8 cellular contexts compared by ENCODE assay signal in genomic region chr2:113603467-113604084, GRCh38. TPM values are rescaled to one million over a fixed set of nuclear protein-coding genes. Genes with fewer than 3 reads are reported as not detected.
DNase-seq lines count a peak whose midpoint lies in the region; ATAC-seq and TF ChIP-seq lines count a peak whose summit lies in the region.
"Not testable (repeated sequence)": the region's sequence is repeated elsewhere in the genome, so short reads cannot be mapped to it uniquely, and the experiment has no call there.

No MANE protein-coding gene starts in this region.

- not testable (repeated sequence) for H3F3A ChIP-seq in DOHH2 (ENCODE audit: control insufficient read depth, insufficient read depth)

- peak overlapping the region; percentile 59 for H3K27ac ChIP-seq in DOHH2 (ENCODE audit: low read depth, low read length)

- H3K9me3 ChIP-seq in DOHH2 (ENCODE audit: control insufficient read depth, insufficient read depth, low read length): not testable (repeated sequence)

- intact Hi-C loops in left cardiac atrium (cut with DNase I): not testable (repeated sequence)

- H4K20me1 ChIP-seq in DOHH2 (ENCODE audit: control insufficient read depth, insufficient read depth, low read depth, low read length): not testable (repeated sequence)

- TF ChIP-seq CTCF in DOHH2 (IDR thresholded peaks at IDR 0.05; ENCODE audit: low read depth, low read length, poor library complexity, severe bottlenecking); omental fat pad (IDR thresholded peaks at IDR 0.05): not testable (repeated sequence)

- not testable (repeated sequence) for H3K79me2 ChIP-seq in DOHH2 (ENCODE audit: control insufficient read depth, low read length)

- H3K36me3 ChIP-seq in DOHH2 (ENCODE audit: control insufficient read depth, low read length): not testable (repeated sequence)

- H3K4me1 ChIP-seq in DOHH2 (ENCODE audit: control insufficient read depth, low read length): not testable (repeated sequence)

- H3K27me3 ChIP-seq in DOHH2 (ENCODE audit: control insufficient read depth, low read length): not testable (repeated sequence)

- H3K4me2 ChIP-seq in DOHH2 (ENCODE audit: low read length): peak overlapping the region; percentile 56

- DNase-seq in HT-29 (ENCODE audit: low spot score) (peak; percentile 80), brain pericyte (ENCODE audit: low read depth, low spot score) (peak; percentile 77), left cardiac atrium (peak; percentile 88), omental fat pad (ENCODE audit: low spot score) (peak; percentile 50)
- peak; percentile 85 for DNase-seq in activated CD4-positive, CD25-positive, alpha-beta regulatory T cell treated with anti-CD3 and anti-CD28 coated beads, Interleukin-2, amount 50 U/mL, for 72 hours
- DNase-seq in stimulated activated CD8-positive, alpha-beta memory T cell treated with anti-CD3 and anti-CD28 coated beads, Interleukin-7, amount 100 ng/mL, for 4 hours (ENCODE audit: low read depth in 2 of 2): peak; percentile 79 to 85

- peak overlapping the region; percentile 74 for H3K4me3 ChIP-seq in DOHH2 (ENCODE audit: low read length)

- peak; percentile 99 for ATAC-seq in GM21529 (IDR thresholded peaks at IDR 0.05; ENCODE audit: unreplicated experiment)
- peak; percentile 97 to 99 for ATAC-seq in left cardiac atrium
- peak; percentile 100 for ATAC-seq in omental fat pad (ENCODE audit: low FRiP score)

- H3K9me2 ChIP-seq in DOHH2 (replicated peaks; ENCODE audit: control insufficient read depth, low read length): not testable (repeated sequence)

RNA-seq across cellular contexts. Expression of gene RABL2A, which starts 23.5 kb away (rescaled TPM):
- 4.3 and 10.7 TPM in 2 replicates for total RNA-seq in HT-29 (2014; rRNA removed; shearing (Covaris generic))
- 1 to 10 TPM; 5.8 to 7.7 TPM for total RNA-seq in left cardiac atrium
- total RNA-seq in omental fat pad: 10 to 100 TPM in 1 of 4 donors, 1 to 10 TPM in 3; 4.5 to 10.6 (median 7.4) TPM

Comparison
In these comparisons a context has a peak if more than half of its experiments do, and no peak if none do; other contexts are left out.
1. Peak in every context shown above with its lines: DNase-seq, ATAC-seq, H3K4me3 ChIP-seq and H3K27ac ChIP-seq.